Comparison of ENCODE assay signal across 13 cellular contexts in genomic region chr7:66055321-66055956, GRCh38. TPM values are rescaled to one million over a fixed set of nuclear protein-coding genes. Genes with fewer than 3 reads are reported as not detected.
DNase-seq lines count a peak whose midpoint lies in the region; ATAC-seq and TF ChIP-seq lines count a peak whose summit lies in the region.
"Had no signal": no experiment of that assay in that cellular context is flagged by ENCODE, and none has a peak within 500 bp of the region (broad histone marks: within the 10 kb centered on the region; RNA-seq: fewer than 3 reads in every experiment).

No MANE protein-coding gene starts in this region.

- peak; percentile 57 for ATAC-seq in GM19035 (IDR thresholded peaks at IDR 0.05; ENCODE audit: unreplicated experiment)
- ATAC-seq in HG02852 (IDR thresholded peaks at IDR 0.05; ENCODE audit: unreplicated experiment): peak; percentile 65
- ATAC-seq: GM23338 had no signal

- H3K4me3 ChIP-seq in AG10803 (ENCODE audit: low read length): no peak overlapping the region
- no peak overlapping the region for H3K4me3 ChIP-seq in coronary artery
- H3K4me3 ChIP-seq: BLaER1, GM23338, smooth muscle cell had no signal

- DNase-seq in AG10803 (ENCODE audit: low read depth): peak; percentile 90
- peak; percentile 27 for DNase-seq in RKO (ENCODE audit: low spot score)
- no peak for DNase-seq in ureter (ENCODE audit: low spot score)
- DNase-seq in caudate nucleus (lab: John Stamatoyannopoulos, UW): no peak
- DNase-seq in coronary artery (ENCODE audit: low spot score): no peak
- no peak for DNase-seq in KG1 (lab: John Stamatoyannopoulos, UW)
- DNase-seq: NCI-H187 treated with DMSO at 0.1 percent for 48 hours, SW 1271 had no signal

- H3K27ac ChIP-seq in caudate nucleus (ENCODE audit: low read depth, low read length): no peak overlapping the region
- H3K27ac ChIP-seq in coronary artery: no peak overlapping the region
- H3K27ac ChIP-seq: BLaER1 had no signal

- TF ChIP-seq CTCF in AG10803 (conservative IDR thresholded peaks at IDR 0.05; ENCODE audit: low read length) (no peak), coronary artery (IDR thresholded peaks at IDR 0.05) (no peak)

RNA-seq across cellular contexts. Expression of gene ASL, which starts 20.2 kb away (rescaled TPM):
- 50.4 TPM for total RNA-seq in ureter

RNA-seq across cellular contexts. Expression of gene CRCP, which starts 59.2 kb away (rescaled TPM):
- total RNA-seq in ureter: 43.6 TPM

Comparison
In these comparisons a context has a peak if more than half of its experiments do, and no peak if none do; other contexts are left out.
1. DNase-seq: peak in AG10803 (single experiment) and RKO (single experiment); none in ureter (single experiment), caudate nucleus (0 of 61), coronary artery (single experiment) and KG1 (single experiment).